ENCODE assay signal across 8 cellular contexts in the genomic region with DNA sequence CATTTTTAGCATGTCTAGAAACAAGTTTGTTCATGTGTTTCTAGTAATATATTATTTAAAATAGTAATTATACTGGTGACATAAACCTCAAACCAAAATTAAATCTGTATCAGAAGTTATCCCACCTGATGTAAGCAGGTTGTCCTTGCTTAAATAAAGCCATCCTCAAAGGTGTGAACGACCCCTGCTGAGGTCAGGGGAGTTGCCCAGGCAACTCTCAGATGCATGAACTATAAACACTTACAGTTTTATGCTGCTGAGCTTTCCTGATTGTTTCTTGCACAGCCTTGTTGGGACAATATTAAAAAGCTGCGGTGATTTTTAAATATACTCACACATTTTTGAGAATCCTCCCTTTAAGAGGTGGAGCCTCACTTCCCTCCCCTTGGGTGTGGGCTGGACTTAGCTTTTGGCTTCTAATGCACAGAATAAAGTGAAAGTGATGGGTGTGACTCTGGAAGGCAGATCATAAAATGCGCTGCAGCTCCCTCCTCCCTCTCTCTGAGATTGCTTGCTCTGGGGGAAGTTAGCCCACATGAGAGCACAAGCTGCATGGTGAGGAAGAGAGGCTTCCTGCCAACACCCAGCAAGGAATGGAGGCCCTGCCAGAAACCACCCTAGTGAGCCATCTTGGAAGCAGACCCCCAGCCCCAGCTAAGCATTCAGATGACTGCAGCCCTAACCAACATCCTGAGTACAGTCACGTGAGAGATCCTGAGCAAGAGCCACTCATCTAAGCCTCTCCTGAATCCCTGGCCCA.
DNase-seq lines count a peak whose midpoint lies in the region; ATAC-seq, FAIRE-seq and TF ChIP-seq lines count a peak whose summit lies in the region.

No MANE protein-coding gene starts in this region.

- no peaks in the 10 kb centered on the region for H4K20me1 ChIP-seq in BLaER1 treated with 17β-estradiol and CSF1 and Interleukin-3, amounts not matched to agents 10 nM and 100 nM

- no peaks in the 10 kb centered on the region for H3K36me3 Mint-ChIP-seq in mesothelial cell of epicardium

- H3K27ac Mint-ChIP-seq in mesothelial cell of epicardium = peak overlapping the region; percentile 91

- no peak overlapping the region for H3K4me3 ChIP-seq in BLaER1 treated with 17β-estradiol and CSF1 and Interleukin-3, amounts not matched to agents 10 nM and 100 nM
- H3K4me3 ChIP-seq in bronchial epithelial cell (ENCODE audit: low read depth, low read length) = no peak overlapping the region

- H3K9ac ChIP-seq in BLaER1 treated with 17β-estradiol and CSF1 and Interleukin-3, amounts not matched to agents 10 nM and 100 nM = peak overlapping the region in 7 of 11 experiments; percentile 21 to 58 (median 42); a peak in 7 of 22 replicates

- ATAC-seq in GM19395 (IDR thresholded peaks at IDR 0.05; ENCODE audit: unreplicated experiment) = peak; percentile 79
- no peak for ATAC-seq in HG02840 (IDR thresholded peaks at IDR 0.05; ENCODE audit: low FRiP score, unreplicated experiment)

- TF ChIP-seq CTCF in bronchial epithelial cell (IDR thresholded peaks at IDR 0.05; ENCODE audit: insufficient read depth, low read length, severe bottlenecking) (no peak), mesothelial cell of epicardium (IDR thresholded peaks at IDR 0.05; ENCODE audit: unreplicated experiment) (no peak)

- H3K27me3 Mint-ChIP-seq in mesothelial cell of epicardium (ENCODE audit: low read depth) = no peaks in the 10 kb centered on the region

- H3K4me1 Mint-ChIP-seq in mesothelial cell of epicardium = peaks cover 35% of the 10 kb centered on the region

- H3K36me3 ChIP-seq in BLaER1 treated with 17β-estradiol and CSF1 and Interleukin-3, amounts not matched to agents 10 nM and 100 nM = no peaks in the 10 kb centered on the region
- H3K36me3 ChIP-seq in bronchial epithelial cell (ENCODE audit: control insufficient read depth, insufficient read depth, low read length) = no peaks in the 10 kb centered on the region

- peak overlapping the region; percentile 43 for H3K4me3 Mint-ChIP-seq in mesothelial cell of epicardium

- no peaks in the 10 kb centered on the region for H3K9me3 ChIP-seq in BLaER1 treated with 17β-estradiol and CSF1 and Interleukin-3, amounts not matched to agents 10 nM and 100 nM (replicated peaks in 1 of 11)

- no peaks in the 10 kb centered on the region for H3K9me3 Mint-ChIP-seq in mesothelial cell of epicardium

- H3K27ac ChIP-seq in BLaER1 treated with 17β-estradiol and CSF1 and Interleukin-3, amounts not matched to agents 10 nM and 100 nM = peak overlapping the region in 10 of 11 experiments; percentile 33 to 79 (median 68); a peak in 18 of 22 replicates

- H3K4me2 ChIP-seq in BLaER1 treated with 17β-estradiol and CSF1 and Interleukin-3, amounts not matched to agents 10 nM and 100 nM = peak overlapping the region; percentile 44 to 68 (median 55)

- DNase-seq in HS-5 (ENCODE audit: low read depth) = peak; percentile 54
- peak; percentile 83 for DNase-seq in SW480 (ENCODE audit: low spot score)
- DNase-seq in bronchial epithelial cell (ENCODE audit: low read depth) = peak; percentile 80
- peak in 1 of 2 experiments; percentile 28 for DNase-seq in mesothelial cell of epicardium (ENCODE audit: low spot score in 2 of 2, unreplicated experiment in 2 of 2)
- no peak for DNase-seq in NCI-H1105 treated with DMSO at 0.1 percent for 48 hours (lab: John Stamatoyannopoulos, UW)

- no peaks in the 10 kb centered on the region for H3K27me3 ChIP-seq in BLaER1 treated with 17β-estradiol and CSF1 and Interleukin-3, amounts not matched to agents 10 nM and 100 nM
- H3K27me3 ChIP-seq in bronchial epithelial cell (ENCODE audit: control insufficient read depth, insufficient read depth, low read length) = no peaks in the 10 kb centered on the region

- FAIRE-seq in bronchial epithelial cell (lab: Jason Lieb, UNC) = no peak

- H3K4me1 ChIP-seq in BLaER1 treated with 17β-estradiol and CSF1 and Interleukin-3, amounts not matched to agents 10 nM and 100 nM = peaks cover 10 to 13% (median 11%) of the 10 kb centered on the region in 10 experiments; a peak in 19 of 20 replicates
